In the genomic region with DNA sequence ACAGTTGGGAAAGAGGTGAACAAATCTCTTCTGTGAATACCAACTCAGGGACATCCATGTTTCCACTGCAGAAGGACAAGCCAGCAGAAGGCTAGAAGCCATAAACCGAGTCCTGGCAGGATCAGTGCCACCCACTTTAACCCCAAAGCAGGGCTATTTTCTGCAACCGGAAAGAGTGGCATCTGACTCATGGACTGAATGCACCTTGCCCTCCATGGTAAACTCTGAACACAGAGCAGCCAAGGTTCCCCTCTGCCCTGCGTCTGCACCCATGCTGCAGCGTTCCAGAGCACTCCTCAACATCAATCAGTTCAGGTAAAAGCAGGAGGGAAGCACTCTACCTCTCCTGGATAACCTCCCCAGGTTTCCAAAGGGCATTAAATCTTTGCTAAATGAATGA, we compare ENCODE assay signal across 7 cellular contexts. TPM values are rescaled to one million over a fixed set of nuclear protein-coding genes. Genes with fewer than 3 reads are reported as not detected.
DNase-seq lines count a peak whose midpoint lies in the region; ATAC-seq lines count a peak whose summit lies in the region.
"Had no signal": no experiment of that assay in that cellular context is flagged by ENCODE, and none has a peak within 500 bp of the region (broad histone marks: within the 10 kb centered on the region; RNA-seq: fewer than 3 reads in every experiment).

No MANE protein-coding gene starts in this region.

- peak overlapping the region; percentile 97 for H4K5ac ChIP-seq in mesendoderm (ENCODE audit: low read length)

- no peaks in the 10 kb centered on the region for H3K9me3 ChIP-seq in Karpas-422 (ENCODE audit: low read length)

- peak overlapping the region; percentile 97 for H3K56ac ChIP-seq in mesendoderm (ENCODE audit: low read length)

- no peak for ATAC-seq in HG03469 (IDR thresholded peaks at IDR 0.05; ENCODE audit: unreplicated experiment)
- ATAC-seq in GM18861 (IDR thresholded peaks at IDR 0.05; ENCODE audit: unreplicated experiment), result no peak

- no peak overlapping the region for H4K8ac ChIP-seq in mesendoderm (ENCODE audit: low read depth, low read length)

- peak overlapping the region; percentile 98 for H2AK5ac ChIP-seq in mesendoderm (ENCODE audit: low read length)

- H3K9ac ChIP-seq in Karpas-422 (ENCODE audit: low read length) (peak overlapping the region; percentile 97), mesendoderm (ENCODE audit: low read length) (peak overlapping the region; percentile 95)

- no peak overlapping the region; the same call in 1 of the 2 replicates for H2AFZ ChIP-seq in Karpas-422 (ENCODE audit: low read length)

- H3K4me1 ChIP-seq in Karpas-422 (ENCODE audit: low read length) (peaks cover 42% of the 10 kb centered on the region), mesendoderm (ENCODE audit: control insufficient read depth, low read depth, low read length) (peaks cover 11% of the 10 kb centered on the region)

- H2BK15ac ChIP-seq in mesendoderm (replicated peaks; ENCODE audit: low read depth), result no peak overlapping the region

- H3K4me2 ChIP-seq in Karpas-422 (ENCODE audit: low read depth, low read length, poor library complexity, severe bottlenecking), result peak overlapping the region; percentile 82
- peak overlapping the region; percentile 94 for H3K4me2 ChIP-seq in mesendoderm (ENCODE audit: low read length)

- H2BK5ac ChIP-seq in mesendoderm (ENCODE audit: low read length), result no peak overlapping the region

- H3K4ac ChIP-seq in mesendoderm (ENCODE audit: low read depth, low read length), result peak overlapping the region; percentile 28

- H3K27ac ChIP-seq in Karpas-422 (ENCODE audit: low read length) (peak overlapping the region; percentile 76), mesendoderm (ENCODE audit: low read depth, low read length) (peak overlapping the region; percentile 91)

- H2BK120ac ChIP-seq in mesendoderm (ENCODE audit: low read depth, low read length), result no peak overlapping the region

- peak overlapping the region; percentile 24 for H3K23ac ChIP-seq in mesendoderm (ENCODE audit: low read length)

- peaks cover 8% of the 10 kb centered on the region for H3K79me1 ChIP-seq in mesendoderm (ENCODE audit: low read length)

- H3K4me3 ChIP-seq in Karpas-422 (ENCODE audit: low read length), result peak overlapping the region; percentile 79
- peak overlapping the region; percentile 94 for H3K4me3 ChIP-seq in mesendoderm (ENCODE audit: low read length)

- no peak overlapping the region for H3K18ac ChIP-seq in mesendoderm (ENCODE audit: low read length)

- H3K36me3 ChIP-seq in Karpas-422 (ENCODE audit: insufficient read depth, low read length) (peaks cover 12% of the 10 kb centered on the region; the same call in 1 of the 2 replicates), mesendoderm (ENCODE audit: control insufficient read depth, insufficient read depth, low read length) (no peaks in the 10 kb centered on the region)

- H3K27me3 ChIP-seq in Karpas-422 (ENCODE audit: low read length), result no peaks in the 10 kb centered on the region
- H3K27me3 ChIP-seq in mesendoderm (ENCODE audit: insufficient read depth, low read length, poor library complexity), result no peaks in the 10 kb centered on the region

- H3K9me2 ChIP-seq in Karpas-422 (replicated peaks; ENCODE audit: insufficient read depth, low read length), result no peaks in the 10 kb centered on the region

- peaks cover 35% of the 10 kb centered on the region for H3K79me2 ChIP-seq in Karpas-422 (ENCODE audit: low read length)
- H3K79me2 ChIP-seq in mesendoderm (ENCODE audit: control insufficient read depth, insufficient read depth, low read length), result peaks cover 32% of the 10 kb centered on the region

- peaks cover 16% of the 10 kb centered on the region for H4K20me1 ChIP-seq in Karpas-422 (ENCODE audit: insufficient read depth, low read depth, low read length)

- DNase-seq in Karpas-422 (peak; percentile 67), mesendoderm (no peak), Kasumi-1 (lab: John Stamatoyannopoulos, UW) (no peak)
- peak; percentile 2 for DNase-seq in activated T-helper 9 cell treated with anti-CD3 and anti-CD28 coated beads, Interleukin-2, amount 50 U/mL, for 16 hours (ENCODE audit: low read depth)

- no CpG with 5 or more reads among the region's 4 CpGs for WGBS in mesendoderm (ENCODE audit: extremely low coverage, insufficient coverage, low lambda C conversion rate)

RNA-seq across cellular contexts. Expression of a gene that starts 0.8 kb away (rescaled TPM):
- 29.9 and 41.7 TPM in 2 replicates for total RNA-seq in Karpas-422 (2014; rRNA removed; shearing (Covaris generic); ENCODE audit: low replicate concordance)
- 72.7 TPM for polyA plus RNA-seq in mesendoderm (2013, experiment 1 of 2)
- polyA plus RNA-seq in mesendoderm (2013, experiment 2 of 2), result 73.4 TPM

RNA-seq across cellular contexts. Expression of a gene that starts 15.3 kb away (rescaled TPM):
- 0.40 TPM in 1 of 2 replicates, not detected in the other for total RNA-seq in Karpas-422 (2014; rRNA removed; shearing (Covaris generic); ENCODE audit: low replicate concordance)
- not detected for polyA plus RNA-seq in mesendoderm (2013, experiment 1 of 2)
- 0.01 TPM for polyA plus RNA-seq in mesendoderm (2013, experiment 2 of 2)
- total RNA-seq: glomerular endothelial cell had no signal

RNA-seq across cellular contexts. Expression of a gene that starts 30.6 kb away (rescaled TPM):
- total RNA-seq in Karpas-422 (2014; rRNA removed; shearing (Covaris generic); ENCODE audit: low replicate concordance), result 7.8 and 11.2 TPM in 2 replicates
- 1.1 TPM for polyA plus RNA-seq in mesendoderm (2013, experiment 1 of 2)
- polyA plus RNA-seq in mesendoderm (2013, experiment 2 of 2), result 1.1 TPM

RNA-seq across cellular contexts. Expression of a gene that starts 30.9 kb away (rescaled TPM):
- total RNA-seq in Karpas-422 (2014; rRNA removed; shearing (Covaris generic); ENCODE audit: low replicate concordance), result 42.1 and 64.5 TPM in 2 replicates
- 24.0 TPM for polyA plus RNA-seq in mesendoderm (2013, experiment 1 of 2)
- 23.4 TPM for polyA plus RNA-seq in mesendoderm (2013, experiment 2 of 2)

Comparison
In these comparisons a context has a peak if more than half of its experiments do, and no peak if none do; other contexts are left out.
1. DNase-seq: peak in Karpas-422 (single experiment) and activated T-helper 9 cell treated with anti-CD3 and anti-CD28 coated beads, Interleukin-2, amount 50 U/mL, for 16 hours (single experiment); none in mesendoderm (single experiment) and Kasumi-1 (0 of 2).